ENCODE assay signal across 2 cellular contexts in the genomic region with DNA sequence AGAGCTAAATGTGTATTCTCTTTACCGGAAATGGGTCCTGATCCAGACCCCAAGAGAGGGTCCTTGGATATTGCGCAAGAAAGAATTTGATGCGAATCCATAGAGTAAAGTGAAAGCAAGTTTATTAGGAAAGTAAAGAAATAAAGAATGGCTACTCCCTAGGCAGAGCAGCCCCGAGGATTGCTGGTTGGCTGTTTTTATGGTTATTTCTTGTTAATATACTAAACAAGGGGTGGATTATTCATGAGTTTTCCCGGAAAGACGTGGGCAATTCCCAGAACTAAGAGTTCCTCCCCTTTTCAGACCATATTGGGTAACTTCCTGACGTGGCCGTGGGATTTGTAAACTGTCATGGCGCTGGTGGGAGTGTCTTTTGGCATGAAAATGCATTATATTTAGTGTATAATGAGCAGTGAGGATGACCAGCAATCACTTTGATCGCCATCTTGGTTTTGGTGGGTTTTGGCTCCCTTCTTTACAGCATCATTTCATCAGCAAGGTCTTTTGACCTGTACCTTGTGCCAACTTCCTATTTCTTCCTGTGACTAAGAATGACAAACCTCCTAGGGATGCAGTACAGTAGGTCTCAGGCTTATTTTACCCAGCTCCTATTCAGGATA.
TF ChIP-seq lines count a peak whose summit lies in the region.

No MANE protein-coding gene starts in this region.

TF ChIP-seq in HepG2, 621 proteins besides CTCF, POLR2A, EP300 and RAD21:
- TF ChIP-seq ZZZ3 (CRISPR knock-in tag; IDR thresholded peaks at IDR 0.05; ENCODE audit: borderline replicate concordance), result no peak
- TF ChIP-seq CEBPB (IDR thresholded peaks at IDR 0.05; ENCODE audit: borderline replicate concordance, low read depth, low read length), result peak; percentile 80

TF ChIP-seq in H1, 55 proteins besides CTCF, POLR2A, EP300 and RAD21:
- no peak for TF ChIP-seq SP1 (IDR thresholded peaks at IDR 0.05; ENCODE audit: low read depth, low read length)
- TF ChIP-seq CEBPB (IDR thresholded peaks at IDR 0.05; ENCODE audit: low read depth, low read length), result peak; percentile 86
